Comparison of ENCODE assay signal across 10 cellular contexts in genomic region chr2:160666677-160667061, GRCh38.
DNase-seq lines count a peak whose midpoint lies in the region; ATAC-seq and TF ChIP-seq lines count a peak whose summit lies in the region.
"Had no signal": no experiment of that assay in that cellular context is flagged by ENCODE, and none has a peak within 500 bp of the region (broad histone marks: within the 10 kb centered on the region; RNA-seq: fewer than 3 reads in every experiment).

No MANE protein-coding gene starts in this region.

- no peak overlapping the region for H3K4me2 ChIP-seq in parathyroid adenoma (ENCODE audit: low read length)

- no peaks in the 10 kb centered on the region for H3K79me2 ChIP-seq in parathyroid adenoma

- H3K27me3 ChIP-seq in parathyroid adenoma (ENCODE audit: control insufficient read depth, insufficient read depth, low read length): no peaks in the 10 kb centered on the region

- ATAC-seq in HG02884 (IDR thresholded peaks at IDR 0.05; ENCODE audit: unreplicated experiment): peak; percentile 35

- peaks cover 3% of the 10 kb centered on the region for H3K4me1 ChIP-seq in parathyroid adenoma

- H3K9ac ChIP-seq in parathyroid adenoma: no peak overlapping the region

- H3K27ac ChIP-seq in coronary artery: peak overlapping the region; percentile 73 to 79
- peak overlapping the region; percentile 48 for H3K27ac ChIP-seq in parathyroid adenoma
- H3K27ac ChIP-seq: HL-60 had no signal

- H3K4me3 ChIP-seq in coronary artery (peak overlapping the region; percentile 39), parathyroid adenoma (ENCODE audit: low read depth, low read length) (no peak overlapping the region)

- no peaks in the 10 kb centered on the region for H3K9me3 ChIP-seq in parathyroid adenoma (ENCODE audit: control insufficient read depth, low read length)

- no peaks in the 10 kb centered on the region for H3K36me3 ChIP-seq in parathyroid adenoma (ENCODE audit: control insufficient read depth, insufficient read depth, low read length)

- TF ChIP-seq CTCF in coronary artery (IDR thresholded peaks at IDR 0.05) (no peak), parathyroid adenoma (IDR thresholded peaks at IDR 0.05) (no peak)

- DNase-seq in Daoy (ENCODE audit: low read depth) (peak; percentile 13), coronary artery (ENCODE audit: low spot score) (no peak), SW 1271 (lab: John Stamatoyannopoulos, UW) (no peak), NCI-H226 (no peak), 8988T (no peak)
- DNase-seq in stimulated activated CD4-positive, alpha-beta T cell treated with anti-CD3 and anti-CD28 coated beads, Interleukin-1b, Interleukin-23, amount 100 ng/mL, for 48 hours: no peak
- DNase-seq: amygdala had no signal

- H2AFZ ChIP-seq in parathyroid adenoma: peak overlapping the region; percentile 54
